26 cellular contexts compared by ENCODE assay signal in genomic region chr3:121232309-121233225, GRCh38.
DNase-seq lines count a peak whose midpoint lies in the region; ATAC-seq, FAIRE-seq and TF ChIP-seq lines count a peak whose summit lies in the region.
"Had no signal": no experiment of that assay in that cellular context is flagged by ENCODE, and none has a peak within 500 bp of the region (broad histone marks: within the 10 kb centered on the region; RNA-seq: fewer than 3 reads in every experiment).

No MANE protein-coding gene starts in this region.

- H3K4me1 ChIP-seq in HepG2 (ENCODE audit: insufficient read depth, low read length) (no peaks in the 10 kb centered on the region), right lobe of liver (no peaks in the 10 kb centered on the region), KMS-11 (ENCODE audit: low read depth, poor library complexity, severe bottlenecking) (peaks cover 6% of the 10 kb centered on the region), GM12878 (ENCODE audit: control insufficient read depth, insufficient read depth, low read length) (no peaks in the 10 kb centered on the region), thyroid gland (peaks cover 0 to 4% of the 10 kb centered on the region in 2 donors)

- no peaks in the 10 kb centered on the region for H3K36me3 Mint-ChIP-seq in activated T-cell treated with anti-CD3 and anti-CD28 coated beads, Interleukin-2, amount 50 U/mL, for 72 hours (ENCODE audit: insufficient read depth in 2 of 2)
- no peaks in the 10 kb centered on the region for H3K36me3 Mint-ChIP-seq in osteocyte (ENCODE audit: unreplicated experiment)
- H3K36me3 Mint-ChIP-seq: activated naive CD4-positive, alpha-beta T cell treated with anti-CD3 and anti-CD28 coated beads, Interleukin-2, amount 50 U/mL, for 24 hours; CD4-positive, CD25-positive, alpha-beta regulatory T cell; mesothelial cell of epicardium; naive thymus-derived CD4-positive, alpha-beta T cell; WTC11 had no signal

- H3K4me3 Mint-ChIP-seq in activated T-cell treated with anti-CD3 and anti-CD28 coated beads, Interleukin-2, amount 50 U/mL, for 72 hours = no peak overlapping the region
- no peak overlapping the region for H3K4me3 Mint-ChIP-seq in osteocyte (ENCODE audit: unreplicated experiment)
- H3K4me3 Mint-ChIP-seq: activated naive CD4-positive, alpha-beta T cell treated with anti-CD3 and anti-CD28 coated beads, Interleukin-2, amount 50 U/mL, for 24 hours; activated T-helper 17 cell treated with anti-CD3 and anti-CD28 coated beads, Interleukin-2, amount 50 U/mL, for 72 hours; CD4-positive, CD25-positive, alpha-beta regulatory T cell; mesothelial cell of epicardium; naive thymus-derived CD4-positive, alpha-beta T cell; WTC11 had no signal

- H3K36me3 ChIP-seq in HepG2 (replicated peaks in 1 of 2; ENCODE audit: control insufficient read depth in 1 of 2, insufficient read depth in 2 of 2, low read length in 2 of 2) = no peaks in the 10 kb centered on the region
- H3K36me3 ChIP-seq in right lobe of liver = no peaks in the 10 kb centered on the region
- no peaks in the 10 kb centered on the region for H3K36me3 ChIP-seq in KMS-11 (ENCODE audit: insufficient read depth)
- no peaks in the 10 kb centered on the region for H3K36me3 ChIP-seq in GM12878 (ENCODE audit: control insufficient read depth in 2 of 2, insufficient read depth in 2 of 2, low read length in 1 of 2)
- no peaks in the 10 kb centered on the region for H3K36me3 ChIP-seq in thyroid gland
- H3K36me3 ChIP-seq: cardiac muscle cell had no signal

- CTCF ChIA-PET in HepG2 (lab: Yijun Ruan, JAX; ENCODE audit: low intra/inter-chr PET ratio, low total read pairs) (no interaction called here), GM12878 (lab: Yijun Ruan, JAX) (no interaction called here)

- H4K20me1 ChIP-seq in HepG2 (ENCODE audit: insufficient read depth, low read length) (no peaks in the 10 kb centered on the region), KMS-11 (ENCODE audit: insufficient read depth) (no peaks in the 10 kb centered on the region), GM12878 (ENCODE audit: control insufficient read depth, insufficient read depth) (no peaks in the 10 kb centered on the region)

- POLR2A ChIA-PET in HepG2 (lab: Yijun Ruan, JAX) = no interaction called here
- POLR2A ChIA-PET in GM12878 (lab: Charles Lee) = no interaction called here

- intact Hi-C loops in HepG2 (cut with micrococcal nuclease; ENCODE audit: unreplicated experiment) (no loop called here), right lobe of liver (cut with DNase I) (no loop called here), GM12878 (cut with micrococcal nuclease; ENCODE audit: unreplicated experiment) (no loop called here), thyroid gland (cut with DNase I) (no loop called here)

- H3K9ac ChIP-seq in HepG2 (ENCODE audit: insufficient read depth, low read depth, low read length) = no peak overlapping the region
- H3K9ac ChIP-seq in KMS-11 = no peak overlapping the region
- no peak overlapping the region for H3K9ac ChIP-seq in GM12878 (ENCODE audit: control insufficient read depth, insufficient read depth, low read length)

- no peak for TF ChIP-seq EP300 in HepG2 (IDR thresholded peaks at IDR 0.05; ENCODE audit: low read depth in 2 of 2, low read length in 2 of 2)
- no peak for TF ChIP-seq EP300 in HepG2 (CRISPR knock-in tag; IDR thresholded peaks at IDR 0.05; ENCODE audit: borderline replicate concordance)
- no peak for TF ChIP-seq EP300 in GM12878 (IDR thresholded peaks at IDR 0.05; ENCODE audit: borderline replicate concordance in 1 of 2, control insufficient read depth in 1 of 2, low read depth in 2 of 2, low read length in 2 of 2)

- RAD21 ChIA-PET in GM12878 (lab: Charles Lee; ENCODE audit: unreplicated experiment) = no interaction called here

- H3K79me2 ChIP-seq in HepG2 (ENCODE audit: insufficient read depth, low read length) = no peaks in the 10 kb centered on the region
- H3K79me2 ChIP-seq in KMS-11 (ENCODE audit: insufficient read depth, low read depth) = no peaks in the 10 kb centered on the region
- H3K79me2 ChIP-seq in GM12878 (ENCODE audit: control insufficient read depth, insufficient read depth, low read length) = no peaks in the 10 kb centered on the region

- SMC1A ChIA-PET in GM12878 (lab: Charles Lee; ENCODE audit: uncharacterized antibody, unreplicated experiment) = interaction anchor here (0.9 kb wide), 1 partner anchor 8 kb away, joined by 4 read pairs; no protein-coding TSS in a partner anchor

- TF ChIP-seq RAD21 in HepG2 (CRISPR knock-in tag; IDR thresholded peaks at IDR 0.05) = no peak
- no peak for TF ChIP-seq RAD21 in GM12878 (IDR thresholded peaks at IDR 0.05; ENCODE audit: insufficient read depth, low read depth, low read length)

- no peaks in the 10 kb centered on the region for H3K27me3 Mint-ChIP-seq in activated T-cell treated with anti-CD3 and anti-CD28 coated beads, Interleukin-2, amount 50 U/mL, for 72 hours (ENCODE audit: low read depth)
- no peaks in the 10 kb centered on the region for H3K27me3 Mint-ChIP-seq in osteocyte (ENCODE audit: unreplicated experiment)
- H3K27me3 Mint-ChIP-seq: activated naive CD4-positive, alpha-beta T cell treated with anti-CD3 and anti-CD28 coated beads, Interleukin-2, amount 50 U/mL, for 24 hours; CD4-positive, CD25-positive, alpha-beta regulatory T cell had no signal

- WGBS in HepG2 (ENCODE audit: low lambda C conversion rate) = 55% methylated on average over 4 of the region's 5 CpGs
- WGBS in right lobe of liver (ENCODE audit: insufficient coverage, low coverage, low lambda C conversion rate, missing lambda C conversion rate) = 47% methylated on average over 2 of the region's 5 CpGs
- 56% methylated on average over 5 of the region's 5 CpGs for WGBS in GM12878 (ENCODE audit: insufficient coverage, insufficient replicate concordance, low lambda C conversion rate, missing lambda C conversion rate)
- WGBS in thyroid gland, 2 donors = 88 to 90% methylated on average over 5 of the region's 5 CpGs

- H3K4me3 ChIP-seq in HepG2 (replicated peaks in 1 of 3; ENCODE audit: insufficient read depth in 1 of 3, low read depth in 2 of 3, low read length in 3 of 3) (no peak overlapping the region), right lobe of liver (no peak overlapping the region), KMS-11 (IDR thresholded peaks at IDR 0.05; ENCODE audit: insufficient read depth, low read depth, low read length) (no peak overlapping the region), GM12878 (no peak overlapping the region), thyroid gland (replicated peaks in 1 of 3) (no peak overlapping the region)
- H3K4me3 ChIP-seq: cardiac muscle cell, smooth muscle cell had no signal

- in situ Hi-C loops in HepG2 (cut with HindIII; ENCODE audit: extremely low pct_ligation_motif_present, low pct_unique_long_range_greater_than_20kb) (no loop called here), GM12878 (cut with MboI) (no loop called here)

- DNase-seq in HepG2 (ENCODE audit: low spot score) (no peak), right lobe of liver (no peak), GM12878 (ENCODE audit: low read depth, low spot score) (no peak), thyroid gland (no peak), osteocyte (ENCODE audit: extremely low spot score, unreplicated experiment) (no peak)
- DNase-seq in activated T-cell treated with anti-CD3 and anti-CD28 coated beads, Interleukin-2, amount 50 U/mL, for 72 hours = no peak
- DNase-seq: activated CD8-positive, alpha-beta memory T cell treated with anti-CD3 and anti-CD28 coated beads, Interleukin-2, amount 50 U/mL, for 4 hours; CD4-positive, CD25-positive, alpha-beta regulatory T cell; Kasumi-1; left ventricle myocardium superior; naive thymus-derived CD4-positive, alpha-beta T cell; NCI-H1105 treated with DMSO at 0.1 percent for 48 hours; retina; Right ventricle myocardium superior; T1000 had no signal

- peak overlapping the region; percentile 41 for H3K4me2 ChIP-seq in HepG2 (ENCODE audit: low read depth, low read length)
- H3K4me2 ChIP-seq in KMS-11 = peak overlapping the region; percentile 38
- peak overlapping the region; percentile 55 for H3K4me2 ChIP-seq in GM12878 (ENCODE audit: control insufficient read depth, insufficient read depth)
- H3K4me2 ChIP-seq: smooth muscle cell had no signal

- no peak for TF ChIP-seq CTCF in HepG2 (CRISPR knock-in tag; IDR thresholded peaks at IDR 0.05)
- TF ChIP-seq CTCF in right lobe of liver (IDR thresholded peaks at IDR 0.05) = no peak
- no peak for TF ChIP-seq CTCF in KMS-11 (conservative IDR thresholded peaks at IDR 0.05; ENCODE audit: low read depth, low read length)
- no peak for TF ChIP-seq CTCF in GM12878 (IDR thresholded peaks at IDR 0.05 in 2 of 3, conservative IDR thresholded peaks at IDR 0.05 in 1 of 3; ENCODE audit: control insufficient read depth in 2 of 3, extremely low read depth in 1 of 3, insufficient read depth in 1 of 3, low read depth in 3 of 3, low read length in 3 of 3)
- no peak for TF ChIP-seq CTCF in thyroid gland (IDR thresholded peaks at IDR 0.05)
- TF ChIP-seq CTCF in osteocyte (IDR thresholded peaks at IDR 0.05) = no peak

- no peak overlapping the region for H3K27ac Mint-ChIP-seq in activated T-cell treated with anti-CD3 and anti-CD28 coated beads, Interleukin-2, amount 50 U/mL, for 72 hours
- H3K27ac Mint-ChIP-seq in osteocyte (ENCODE audit: unreplicated experiment) = no peak overlapping the region
- H3K27ac Mint-ChIP-seq: activated naive CD4-positive, alpha-beta T cell treated with anti-CD3 and anti-CD28 coated beads, Interleukin-2, amount 50 U/mL, for 24 hours; activated T-helper 17 cell treated with anti-CD3 and anti-CD28 coated beads, Interleukin-2, amount 50 U/mL, for 72 hours; CD4-positive, CD25-positive, alpha-beta regulatory T cell; mesothelial cell of epicardium; naive thymus-derived CD4-positive, alpha-beta T cell; WTC11 had no signal

- TF ChIP-seq POLR2A in HepG2 (IDR thresholded peaks at IDR 0.05; ENCODE audit: insufficient read depth in 1 of 2, low read depth in 2 of 2, low read length in 2 of 2) (no peak), right lobe of liver (IDR thresholded peaks at IDR 0.05) (no peak), GM12878 (IDR thresholded peaks at IDR 0.05; ENCODE audit: low read depth, low read length) (no peak), thyroid gland (IDR thresholded peaks at IDR 0.05) (no peak)

- no peak overlapping the region for H3K27ac ChIP-seq in HepG2 (ENCODE audit: extremely low read length, insufficient read depth, low read length)
- H3K27ac ChIP-seq in right lobe of liver = no peak overlapping the region
- no peak overlapping the region for H3K27ac ChIP-seq in KMS-11
- H3K27ac ChIP-seq in GM12878 (ENCODE audit: control insufficient read depth, insufficient read depth) = no peak overlapping the region
- no peak overlapping the region for H3K27ac ChIP-seq in thyroid gland
- H3K27ac ChIP-seq: cardiac muscle cell had no signal

- H3K9me3 Mint-ChIP-seq in activated T-cell treated with anti-CD3 and anti-CD28 coated beads, Interleukin-2, amount 50 U/mL, for 72 hours = no peaks in the 10 kb centered on the region
- no peaks in the 10 kb centered on the region for H3K9me3 Mint-ChIP-seq in osteocyte (ENCODE audit: unreplicated experiment)
- H3K9me3 Mint-ChIP-seq: activated naive CD4-positive, alpha-beta T cell treated with anti-CD3 and anti-CD28 coated beads, Interleukin-2, amount 50 U/mL, for 24 hours; activated T-helper 17 cell treated with anti-CD3 and anti-CD28 coated beads, Interleukin-2, amount 50 U/mL, for 72 hours; mesothelial cell of epicardium; WTC11 had no signal

- H3K27me3 ChIP-seq in HepG2 (ENCODE audit: control insufficient read depth in 1 of 2, insufficient read depth in 2 of 2, low read length in 2 of 2) (no peaks in the 10 kb centered on the region), right lobe of liver (no peaks in the 10 kb centered on the region), KMS-11 (ENCODE audit: insufficient read depth, low read depth) (no peaks in the 10 kb centered on the region), GM12878 (replicated peaks in 1 of 2; ENCODE audit: control insufficient read depth in 2 of 2, insufficient read depth in 2 of 2, low read length in 1 of 2) (no peaks in the 10 kb centered on the region), thyroid gland (no peaks in the 10 kb centered on the region)
- H3K27me3 ChIP-seq: cardiac muscle cell had no signal

- no peaks in the 10 kb centered on the region for H3K9me3 ChIP-seq in HepG2 (ENCODE audit: low read length)
- no peaks in the 10 kb centered on the region for H3K9me3 ChIP-seq in right lobe of liver
- H3K9me3 ChIP-seq in GM12878 (replicated peaks; ENCODE audit: control insufficient read depth, insufficient read depth, low read length) = no peaks in the 10 kb centered on the region
- no peaks in the 10 kb centered on the region for H3K9me3 ChIP-seq in thyroid gland

- ATAC-seq in HepG2 = no peak
- ATAC-seq in right lobe of liver = no peak
- no peak for ATAC-seq in GM12878
- no peak for ATAC-seq in activated T-cell treated with anti-CD3 and anti-CD28 coated beads, Interleukin-2, amount 50 U/mL, for 72 hours (replicated peaks in 1 of 2)
- ATAC-seq: activated T-helper 17 cell treated with anti-CD3 and anti-CD28 coated beads, Interleukin-2, amount 50 U/mL, for 72 hours; left ventricle myocardium superior; naive thymus-derived CD4-positive, alpha-beta T cell; WTC11 had no signal

- H3K4me1 Mint-ChIP-seq in activated T-cell treated with anti-CD3 and anti-CD28 coated beads, Interleukin-2, amount 50 U/mL, for 72 hours (ENCODE audit: low read depth) = no peaks in the 10 kb centered on the region
- H3K4me1 Mint-ChIP-seq in osteocyte (ENCODE audit: unreplicated experiment) = no peaks in the 10 kb centered on the region
- H3K4me1 Mint-ChIP-seq: activated naive CD4-positive, alpha-beta T cell treated with anti-CD3 and anti-CD28 coated beads, Interleukin-2, amount 50 U/mL, for 24 hours; activated T-helper 17 cell treated with anti-CD3 and anti-CD28 coated beads, Interleukin-2, amount 50 U/mL, for 72 hours; CD4-positive, CD25-positive, alpha-beta regulatory T cell; mesothelial cell of epicardium had no signal

- H2AFZ ChIP-seq in HepG2 (ENCODE audit: low read length) (no peak overlapping the region), KMS-11 (ENCODE audit: low read depth) (peak overlapping the region; percentile 43; the same call in 1 of the 2 replicates), GM12878 (ENCODE audit: control insufficient read depth, low read depth, low read length) (peak overlapping the region; percentile 75)

- FAIRE-seq in HepG2 (lab: Jason Lieb, UNC) (no peak), GM12878 (lab: Jason Lieb, UNC) (no peak)
- FAIRE-seq: endometrium, GM18507, H54, islet of Langerhans had no signal

- BruUV-seq in HepG2 (replicated peaks; lab: Mats Ljungman, UMichigan) (no TSS peak), GM12878 (replicated peaks; lab: Mats Ljungman, UMichigan) (no TSS peak)
